Comparison of ENCODE assay signal across 8 cellular contexts in the genomic region with DNA sequence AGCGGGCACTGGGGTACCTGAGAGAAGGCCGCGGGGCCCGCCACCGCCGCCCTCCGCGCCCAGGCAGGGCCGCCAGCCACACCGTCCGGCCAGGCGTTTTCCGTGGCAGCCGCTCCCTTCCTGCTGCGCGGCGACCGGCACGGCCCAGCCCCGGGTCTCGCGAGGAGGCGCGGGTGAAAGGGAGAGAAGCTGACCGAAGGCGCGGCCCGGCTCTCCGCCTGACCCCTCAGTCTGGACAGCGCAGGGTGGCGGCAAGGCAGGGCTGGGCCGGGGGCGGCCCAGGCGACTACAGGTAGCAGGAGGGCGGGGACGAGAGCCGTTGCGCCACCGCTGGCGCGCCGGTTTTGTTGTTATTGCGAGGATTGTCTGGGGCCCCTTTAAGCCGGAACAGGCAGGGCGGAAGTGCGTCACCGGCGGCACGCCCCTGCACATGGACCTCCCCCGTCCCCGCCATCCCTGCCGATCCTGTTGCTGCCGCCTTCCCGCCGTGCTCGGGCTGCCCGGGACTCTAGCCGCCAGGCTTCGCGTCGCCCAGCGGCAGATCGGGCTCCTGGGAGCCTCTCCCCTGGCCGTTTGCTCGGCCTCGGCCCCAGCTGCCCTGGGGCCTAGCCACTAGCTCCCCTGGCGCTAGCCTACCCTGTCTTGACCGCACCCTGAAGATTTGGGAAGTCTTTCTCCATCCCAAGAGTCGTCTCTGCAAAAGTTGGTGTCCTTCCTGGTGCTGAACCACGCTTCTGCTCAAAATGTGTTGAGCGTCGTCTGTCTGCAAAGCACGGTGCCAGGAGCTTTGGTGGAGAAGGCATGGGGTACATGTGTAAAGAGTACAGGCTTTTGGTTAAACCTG. TPM values are rescaled to one million over a fixed set of nuclear protein-coding genes. Genes with fewer than 3 reads are reported as not detected.
A peak's percentile ranks its signal among the peaks of the same experiment; 100 is the strongest.
DNase-seq lines count a peak whose midpoint lies in the region; ATAC-seq and TF ChIP-seq lines count a peak whose summit lies in the region.

A gene with protein sequence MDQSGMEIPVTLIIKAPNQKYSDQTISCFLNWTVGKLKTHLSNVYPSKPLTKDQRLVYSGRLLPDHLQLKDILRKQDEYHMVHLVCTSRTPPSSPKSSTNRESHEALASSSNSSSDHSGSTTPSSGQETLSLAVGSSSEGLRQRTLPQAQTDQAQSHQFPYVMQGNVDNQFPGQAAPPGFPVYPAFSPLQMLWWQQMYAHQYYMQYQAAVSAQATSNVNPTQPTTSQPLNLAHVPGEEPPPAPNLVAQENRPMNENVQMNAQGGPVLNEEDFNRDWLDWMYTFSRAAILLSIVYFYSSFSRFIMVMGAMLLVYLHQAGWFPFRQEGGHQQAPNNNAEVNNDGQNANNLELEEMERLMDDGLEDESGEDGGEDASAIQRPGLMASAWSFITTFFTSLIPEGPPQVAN (minus strand): TSS at position 352 of the 844 bp plus-strand sequence. CDS start 805 bp downstream, outside the sequence.

- CTCF ChIA-PET in PC-3 (lab: Charles Lee): no interaction called here

- H3K9me3 ChIP-seq in PC-3 (ENCODE audit: low read length) (no peaks in the 10 kb centered on the region), mucosa of descending colon (no peaks in the 10 kb centered on the region)

- H3K27me3 ChIP-seq in PC-3 (ENCODE audit: low read length): no peaks in the 10 kb centered on the region

- H3K27ac ChIP-seq in PC-3 (ENCODE audit: low read length) (peak within 1 kb of the TSS; percentile 90), epithelial cell of prostate (peak within 1 kb of the TSS; percentile 89)

- intact Hi-C loops in PC-3 (cut with micrococcal nuclease): loop anchor here (5.0 kb wide), 1 partner anchor 948 kb away; no protein-coding TSS in a partner anchor
- intact Hi-C loops in mucosa of descending colon (cut with DNase I, micrococcal nuclease): no loop called here

- POLR2A ChIA-PET in PC-3 (lab: Charles Lee; ENCODE audit: unreplicated experiment): interaction anchor here (0.6 to 0.7 kb wide), 3 partner anchors 132 to 1622 kb away, joined by 3 to 9 read pairs (median 3); no protein-coding TSS in a partner anchor

- H4K20me1 ChIP-seq in PC-3 (ENCODE audit: low read length): no peaks in the 10 kb centered on the region; the same call in 1 of the 2 replicates

- peak within 1 kb of the TSS; percentile 98 for H3K4me3 ChIP-seq in Jurkat, Clone E6-1 (ENCODE audit: low read length)
- H3K4me3 ChIP-seq in PC-3 (ENCODE audit: low read length) (peak within 1 kb of the TSS; percentile 99), mucosa of descending colon (peak within 1 kb of the TSS; percentile 87)

- H3K4me1 ChIP-seq in PC-3 (ENCODE audit: insufficient read depth, low read length) (peaks cover 49% of the 10 kb centered on the region), mucosa of descending colon (ENCODE audit: low read depth) (peaks cover 36% of the 10 kb centered on the region)

- TF ChIP-seq CTCF in PC-3 (conservative IDR thresholded peaks at IDR 0.05; ENCODE audit: low read depth, low read length) (no peak), mucosa of descending colon (IDR thresholded peaks at IDR 0.05) (no peak)

- peak within 1 kb of the TSS; percentile 100 for H3K4me2 ChIP-seq in PC-3 (ENCODE audit: low read length)

- H3F3A ChIP-seq in PC-3 (ENCODE audit: low read length, unreplicated experiment): no peaks in the 10 kb centered on the region

- H3K36me3 ChIP-seq in PC-3 (ENCODE audit: low read depth, low read length) (no peaks in the 10 kb centered on the region), mucosa of descending colon (ENCODE audit: low read depth) (no peaks in the 10 kb centered on the region)

- H2AFZ ChIP-seq in PC-3 (ENCODE audit: low read length): peak within 1 kb of the TSS; percentile 83

- ATAC-seq in GM21717 (IDR thresholded peaks at IDR 0.05; ENCODE audit: unreplicated experiment): peak; percentile 93
- ATAC-seq in PC-3: peak; percentile 83
- ATAC-seq in mucosa of descending colon: peak; percentile 96

- DNase-seq in DMS53 (lab: John Stamatoyannopoulos, UW) (peak; percentile 96), PC-3 (peak; percentile 91), activated T-cell treated with anti-CD3 and anti-CD28 coated beads for 48 hours (ENCODE audit: low read depth) (peak; percentile 88), epithelial cell of prostate (ENCODE audit: low read depth, low spot score) (peak; percentile 60), mucosa of descending colon (peak; percentile 96 to 97 (median 97))
- peak; percentile 83 for DNase-seq in Jurkat, Clone E6-1 (ENCODE audit: low read depth, low spot score)
- peak; percentile 76 to 82 for DNase-seq in stimulated activated CD8-positive, alpha-beta memory T cell treated with anti-CD3 and anti-CD28 coated beads, Interleukin-4, amount 100 ng/mL, for 1 hour (ENCODE audit: low read depth in 2 of 2, low spot score in 1 of 2)

- no peaks in the 10 kb centered on the region for H3K9me2 ChIP-seq in PC-3 (replicated peaks; ENCODE audit: low read length)

- peak within 1 kb of the TSS; percentile 100 for H3K9ac ChIP-seq in PC-3 (ENCODE audit: low read length)

- peaks cover 53% of the 10 kb centered on the region for H3K79me2 ChIP-seq in PC-3 (ENCODE audit: low read length)

- TSS peak; percentile 72 for BruUV-seq in PC-3 (replicated peaks; lab: Mats Ljungman, UMichigan)

RNA-seq across cellular contexts. Expression of the gene that starts here (rescaled TPM):
- polyA plus RNA-seq in Jurkat, Clone E6-1 (2012; ENCODE audit: insufficient read depth, insufficient read length): 20.9 TPM
- total RNA-seq in PC-3 (2014; rRNA removed) (11.5 and 11.7 TPM in 2 replicates), mucosa of descending colon (10 to 100 TPM; 23.5 to 41.4 (median 34.7) TPM)

Comparison
In these comparisons a context has a peak if more than half of its experiments do, and no peak if none do; other contexts are left out.
1. Peak in every context shown above with its lines: DNase-seq, ATAC-seq, H3K4me3 ChIP-seq and H3K27ac ChIP-seq.